ENCODE assay signal across 6 cellular contexts in the genomic region with DNA sequence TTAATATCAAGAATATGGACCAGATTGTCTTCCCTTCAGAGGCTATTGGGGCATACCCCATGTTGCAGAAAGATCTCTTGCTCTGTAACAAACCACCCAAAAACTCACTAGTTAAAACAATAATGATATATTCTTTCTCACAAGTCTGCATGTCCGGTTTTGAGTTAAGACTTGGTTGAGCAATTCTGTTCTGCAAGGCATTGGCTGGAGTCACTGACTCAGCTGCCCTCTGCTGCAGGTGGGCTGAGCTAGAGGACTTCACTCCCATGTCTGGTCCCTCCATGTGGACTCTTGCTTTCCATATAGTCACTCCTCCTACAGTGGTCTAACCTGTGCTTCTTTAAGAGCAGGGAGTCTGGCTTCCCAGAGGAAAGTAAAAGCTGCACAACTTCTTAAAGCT.
"Had no signal": no experiment of that assay in that cellular context is flagged by ENCODE, and none has a peak within 500 bp of the region (broad histone marks: within the 10 kb centered on the region; RNA-seq: fewer than 3 reads in every experiment).

No MANE protein-coding gene starts in this region.

- H3K4me3 ChIP-seq: GM23338, K562 had no signal

- ATAC-seq: GM23338, HepG2, K562 had no signal

- DNase-seq: H9, HCEC 1CT had no signal

- H3K4me2 ChIP-seq: GM23338 had no signal

- H3K27ac ChIP-seq: HL-60 had no signal
